In genomic region chr5:60788863-60789513, GRCh38 we compare ENCODE assay signal across 24 cellular contexts. TPM values are rescaled to one million over a fixed set of nuclear protein-coding genes. Genes with fewer than 3 reads are reported as not detected.
"Had no signal": no experiment of that assay in that cellular context is flagged by ENCODE, and none has a peak within 500 bp of the region (broad histone marks: within the 10 kb centered on the region; RNA-seq: fewer than 3 reads in every experiment).

No MANE protein-coding gene starts in this region.

- H3K9ac ChIP-seq: neural progenitor cell had no signal

- H2AFZ ChIP-seq: neural progenitor cell had no signal

- ATAC-seq: naive thymus-derived CD4-positive, alpha-beta T cell; natural killer cell; psoas muscle; right cardiac atrium; right lobe of liver; stimulated activated effector memory CD8-positive, alpha-beta T cell treated with anti-CD3 and anti-CD28 coated beads, Interleukin-12 subunit alpha, Interleukin-12 subunit beta, amount 100 ng/mL, for 72 hours; stimulated activated naive B cell treated with anti-CD40 and anti-IgM and Interleukin-4, amounts not matched to agents 10 μg/mL and 1 μg/mL and 100 μg/mL, for 72 hours; upper lobe of right lung had no signal

- H3K4me1 ChIP-seq: neural progenitor cell, psoas muscle, sigmoid colon, spleen, stomach, tibial artery, transverse colon, upper lobe of right lung, uterus had no signal

- H3K27me3 ChIP-seq: neural progenitor cell, ovary, right lobe of liver, sigmoid colon, spleen, stomach, tibial artery, transverse colon, upper lobe of right lung, uterus had no signal

- H3K4me3 ChIP-seq: neural progenitor cell, ovary, psoas muscle, right lobe of liver, sigmoid colon, smooth muscle cell, spleen, stomach, tibial artery, transverse colon, upper lobe of right lung, uterus had no signal

- H3K4me2 ChIP-seq: neural progenitor cell, smooth muscle cell had no signal

- H3K9me3 ChIP-seq: ovary, psoas muscle, right lobe of liver, sigmoid colon, spleen, stomach, tibial artery, transverse colon, upper lobe of right lung, uterus had no signal

- H3K27ac ChIP-seq: neural progenitor cell, ovary, psoas muscle, right lobe of liver, sigmoid colon, spleen, stomach, tibial artery, transverse colon, upper lobe of right lung, uterus had no signal

- H3K36me3 ChIP-seq: neural progenitor cell, ovary, right lobe of liver, sigmoid colon, spleen, stomach, tibial artery, transverse colon, upper lobe of right lung, uterus had no signal

- DNase-seq: naive thymus-derived CD4-positive, alpha-beta T cell; natural killer cell; occipital lobe; ovary; posterior cingulate gyrus; psoas muscle; right cardiac atrium; right lobe of liver; sigmoid colon; spleen; stimulated activated CD4-positive, alpha-beta T cell treated with anti-CD3 and anti-CD28 coated beads, Interleukin-12 subunit alpha, Interleukin-12 subunit beta, amount 100 ng/mL, for 4 hours; stimulated activated CD4-positive, alpha-beta T cell treated with anti-CD3 and anti-CD28 coated beads, Interleukin-1b, Interleukin-23, amount 100 ng/mL, for 48 hours; stimulated activated CD4-positive, alpha-beta T cell treated with anti-CD3 and anti-CD28 coated beads, Interleukin-4, amount 100 ng/mL, for 1 hour; stimulated activated CD4-positive, alpha-beta T cell treated with anti-CD3 and anti-CD28 coated beads, Interleukin-4, amount 100 ng/mL, for 4 hours; stimulated activated naive B cell treated with anti-CD40 and anti-IgM and Interleukin-4, amounts not matched to agents 10 μg/mL and 1 μg/mL and 100 μg/mL, for 72 hours; stimulated activated naive CD4-positive, alpha-beta T cell treated with Interleukin-2 at 50 U/mL for 16 hours; stomach; tibial artery; transverse colon; upper lobe of right lung; uterus had no signal

RNA-seq across cellular contexts. Expression of gene ELOVL7, which starts 55.1 kb away (rescaled TPM):
- polyA plus RNA-seq: naive thymus-derived CD4-positive, alpha-beta T cell had no signal
